In the genomic region with DNA sequence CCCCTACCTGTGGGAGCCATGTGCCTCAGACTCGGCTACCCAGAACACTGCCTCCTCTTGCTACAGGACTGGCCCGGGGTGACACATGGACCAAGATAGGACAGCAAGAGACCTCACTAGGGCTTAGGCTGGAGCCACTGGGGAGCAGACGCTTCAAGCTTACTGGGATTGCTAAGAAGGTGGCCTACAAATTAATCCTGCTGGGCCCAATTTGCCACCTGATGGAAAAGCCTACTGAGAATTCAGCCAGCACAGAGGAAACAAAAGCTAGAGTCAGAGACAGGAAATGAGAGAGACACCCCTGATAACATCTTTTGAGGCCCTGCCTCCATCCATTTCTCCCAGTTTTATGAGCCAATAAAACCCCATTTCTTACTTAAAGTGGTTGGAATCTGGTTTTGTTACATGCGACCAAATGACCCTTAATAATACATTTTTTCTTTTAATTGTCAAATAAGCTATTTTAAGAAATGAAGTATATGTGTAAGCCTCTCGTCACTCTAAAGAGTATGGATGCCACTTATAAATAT, we compare ENCODE assay signal across 16 cellular contexts.
"Had no signal": no experiment of that assay in that cellular context is flagged by ENCODE, and none has a peak within 500 bp of the region (broad histone marks: within the 10 kb centered on the region; RNA-seq: fewer than 3 reads in every experiment).

No MANE protein-coding gene starts in this region.

- ATAC-seq: activated CD8-positive, alpha-beta T cell treated with anti-CD3 and anti-CD28 coated beads for 36 hours; activated naive CD4-positive, alpha-beta T cell treated with anti-CD3 and anti-CD28 coated beads, Interleukin-2, amount 50 U/mL, for 72 hours; gastroesophageal sphincter; heart right ventricle; left colon; sciatic nerve; upper lobe of right lung had no signal

- DNase-seq: activated CD4-positive, alpha-beta T cell treated with anti-CD3 and anti-CD28 coated beads for 4 hours; activated CD8-positive, alpha-beta T cell treated with anti-CD3 and anti-CD28 coated beads for 36 hours; activated gamma-delta T cell; activated T-cell treated with anti-CD3 and anti-CD28 coated beads, Interleukin-2, amount 50 U/mL, for 48 hours; heart right ventricle; left colon; midbrain; ovary; stimulated activated CD4-positive, alpha-beta T cell treated with anti-CD3 and anti-CD28 coated beads, Interleukin-12 subunit alpha, Interleukin-12 subunit beta, amount 100 ng/mL, for 4 hours; stimulated activated CD4-positive, alpha-beta T cell treated with anti-CD3 and anti-CD28 coated beads, Interleukin-2, amount 100 ng/mL, for 24 hours; stomach; testis; upper lobe of right lung had no signal
